In genomic region chr7:75638607-75639070, GRCh38 we compare ENCODE assay signal across 8 cellular contexts.
DNase-seq lines count a peak whose midpoint lies in the region; ATAC-seq and TF ChIP-seq lines count a peak whose summit lies in the region.

No MANE protein-coding gene starts in this region.

- peak overlapping the region; percentile 72 for H3K4me3 Mint-ChIP-seq in dendritic cell treated with granulocyte-macrophage colony-stimulating factor and Interleukin-4, amounts not matched to agents 40 ng/mL and 50 ng/mL, for 4 days

- no peak overlapping the region for H3K9ac ChIP-seq in OCI-LY1 (ENCODE audit: low read length)

- no peaks in the 10 kb centered on the region for H3K79me2 ChIP-seq in OCI-LY1 (ENCODE audit: insufficient read depth, low read length)

- H3K36me3 Mint-ChIP-seq in dendritic cell treated with granulocyte-macrophage colony-stimulating factor and Interleukin-4, amounts not matched to agents 40 ng/mL and 50 ng/mL, for 4 days (ENCODE audit: low read depth): peaks cover 10% of the 10 kb centered on the region

- TF ChIP-seq CTCF in OCI-LY1 (IDR thresholded peaks at IDR 0.05; ENCODE audit: low read length): no peak
- TF ChIP-seq CTCF in right lobe of liver (IDR thresholded peaks at IDR 0.05): no peak

- H3F3A ChIP-seq in OCI-LY1 (ENCODE audit: insufficient read depth, low read length): no peaks in the 10 kb centered on the region

- no peaks in the 10 kb centered on the region for H4K20me1 ChIP-seq in OCI-LY1 (ENCODE audit: insufficient read depth, low read length)

- H3K36me3 ChIP-seq in OCI-LY1 (ENCODE audit: insufficient read depth, low read length) (no peaks in the 10 kb centered on the region), right lobe of liver (no peaks in the 10 kb centered on the region)

- no peaks in the 10 kb centered on the region for H3K9me3 Mint-ChIP-seq in dendritic cell treated with granulocyte-macrophage colony-stimulating factor and Interleukin-4, amounts not matched to agents 40 ng/mL and 50 ng/mL, for 4 days

- H3K4me1 ChIP-seq in OCI-LY1 (ENCODE audit: insufficient read depth, low read length, severe bottlenecking) (peaks cover 10% of the 10 kb centered on the region), right lobe of liver (no peaks in the 10 kb centered on the region)

- H3K9me3 ChIP-seq in OCI-LY1 (ENCODE audit: low read length) (peaks cover 7% of the 10 kb centered on the region), right lobe of liver (no peaks in the 10 kb centered on the region)

- TF ChIP-seq POLR2A in right lobe of liver (IDR thresholded peaks at IDR 0.05): no peak

- intact Hi-C loops in dendritic cell treated with granulocyte-macrophage colony-stimulating factor and Interleukin-4, amounts not matched to agents 40 ng/mL and 50 ng/mL, for 4 days (cut with micrococcal nuclease): loop anchor here (1.0 to 2.0 kb wide), 2 partner anchors 22 to 27 kb away; no protein-coding TSS in a partner anchor
- intact Hi-C loops in right lobe of liver (cut with DNase I): no loop called here

- H3K27ac ChIP-seq in OCI-LY1 (ENCODE audit: low read depth, low read length, poor library complexity, severe bottlenecking) (no peak overlapping the region), right lobe of liver (peak overlapping the region; percentile 33 to 81 (median 40)), substantia nigra (ENCODE audit: low read depth, low read length, poor library complexity, severe bottlenecking) (peak overlapping the region; percentile 97)

- DNase-seq in NCI-H146 (lab: John Stamatoyannopoulos, UW): peak; percentile 62
- no peak for DNase-seq in NCI-H146 treated with DMSO at 0.1 percent for 48 hours (lab: John Stamatoyannopoulos, UW; ENCODE audit: unreplicated experiment)
- DNase-seq in right lobe of liver: peak; percentile 67 to 70 (median 68)
- DNase-seq in substantia nigra (lab: John Stamatoyannopoulos, UW): peak in 37 of 49 donors; percentile 38 to 86 (median 62)

- H3K9me2 ChIP-seq in OCI-LY1 (ENCODE audit: low read depth, low read length): no peaks in the 10 kb centered on the region

- H3K27me3 ChIP-seq in OCI-LY1 (ENCODE audit: insufficient read depth, low read length) (0 out of 2 replicates have a peak, but pooled peaks cover 3% of the 10 kb centered on the region), right lobe of liver (no peaks in the 10 kb centered on the region)

- 4% methylated on average over 9 of the region's 35 CpGs for WGBS in right lobe of liver (ENCODE audit: insufficient coverage, low coverage, low lambda C conversion rate, missing lambda C conversion rate)

- peak overlapping the region; percentile 88 for H3K27ac Mint-ChIP-seq in dendritic cell treated with granulocyte-macrophage colony-stimulating factor and Interleukin-4, amounts not matched to agents 40 ng/mL and 50 ng/mL, for 4 days

- peak overlapping the region; percentile 75; the same call in 1 of the 2 replicates for H3K4me2 ChIP-seq in OCI-LY1 (ENCODE audit: low read length)

- peaks cover 1% of the 10 kb centered on the region for H3K27me3 Mint-ChIP-seq in dendritic cell treated with granulocyte-macrophage colony-stimulating factor and Interleukin-4, amounts not matched to agents 40 ng/mL and 50 ng/mL, for 4 days

- ATAC-seq in right lobe of liver: peak; percentile 69 to 78 (median 77)
- no peak for ATAC-seq in HG02852 (IDR thresholded peaks at IDR 0.05; ENCODE audit: unreplicated experiment)
- ATAC-seq in HG03108 (IDR thresholded peaks at IDR 0.05; ENCODE audit: unreplicated experiment): no peak

- H3K4me1 Mint-ChIP-seq in dendritic cell treated with granulocyte-macrophage colony-stimulating factor and Interleukin-4, amounts not matched to agents 40 ng/mL and 50 ng/mL, for 4 days (ENCODE audit: low read depth): peaks cover 44% of the 10 kb centered on the region

- H3K4me3 ChIP-seq in OCI-LY1 (ENCODE audit: low read depth, low read length, poor library complexity, severe bottlenecking): peak overlapping the region; percentile 59
- peak overlapping the region; percentile 61 to 67 (median 65) for H3K4me3 ChIP-seq in right lobe of liver

- no peak overlapping the region for H2AFZ ChIP-seq in OCI-LY1 (ENCODE audit: low read length)

Comparison
In these comparisons a context has a peak if more than half of its experiments do, and no peak if none do; other contexts are left out.
1. ATAC-seq: peak in right lobe of liver (4 of 4); none in HG02852 (single experiment) and HG03108 (single experiment).